In genomic region chr1:93821412-93822144, GRCh38 we compare ENCODE assay signal across 13 cellular contexts.
"Had no signal": no experiment of that assay in that cellular context is flagged by ENCODE, and none has a peak within 500 bp of the region (broad histone marks: within the 10 kb centered on the region; RNA-seq: fewer than 3 reads in every experiment).

No MANE protein-coding gene starts in this region.

- H3K9ac ChIP-seq: neural progenitor cell had no signal

- H3K4me3 Mint-ChIP-seq: activated B cell treated with CpG ODN at 0.5 μM for 24 hours; activated CD4-positive, alpha-beta T cell treated with anti-CD3 and anti-CD28 coated beads, Interleukin-2, amount 10 ng/mL, durations not matched to agents 7 days and 5 days; central memory CD8-positive, alpha-beta T cell; memory B cell; neural progenitor cell had no signal

- DNase-seq: activated B cell treated with CpG ODN at 0.5 μM for 24 hours; activated CD4-positive, alpha-beta T cell treated with anti-CD3 and anti-CD28 coated beads, Interleukin-2, amount 10 ng/mL, durations not matched to agents 7 days and 5 days; activated naive CD4-positive, alpha-beta T cell treated with anti-CD3 and anti-CD28 coated beads, Interleukin-2, amount 50 U/mL, for 16 hours; activated T-cell treated with anti-CD3 and anti-CD28 coated beads for 4 hours; adrenal gland; cortex of kidney; effector CD8-positive, alpha-beta T cell; erythroblast; hypothalamus; ovary had no signal

- H3K4me3 ChIP-seq: adrenal gland, neural progenitor cell, ovary had no signal

- H3K27ac Mint-ChIP-seq: activated B cell treated with CpG ODN at 0.5 μM for 24 hours; activated CD4-positive, alpha-beta T cell treated with anti-CD3 and anti-CD28 coated beads, Interleukin-2, amount 10 ng/mL, durations not matched to agents 7 days and 5 days; memory B cell; neural progenitor cell had no signal

- H3K36me3 Mint-ChIP-seq: memory B cell had no signal

- H3K4me2 ChIP-seq: neural progenitor cell had no signal

- H3K27me3 Mint-ChIP-seq: activated B cell treated with CpG ODN at 0.5 μM for 24 hours; activated CD4-positive, alpha-beta T cell treated with anti-CD3 and anti-CD28 coated beads, Interleukin-2, amount 10 ng/mL, durations not matched to agents 7 days and 5 days; central memory CD8-positive, alpha-beta T cell; memory B cell had no signal

- H3K27me3 ChIP-seq: adrenal gland, neural progenitor cell, ovary had no signal

- H3K9me3 Mint-ChIP-seq: activated B cell treated with CpG ODN at 0.5 μM for 24 hours; activated CD4-positive, alpha-beta T cell treated with anti-CD3 and anti-CD28 coated beads, Interleukin-2, amount 10 ng/mL, durations not matched to agents 7 days and 5 days; central memory CD8-positive, alpha-beta T cell; memory B cell; neural progenitor cell had no signal

- H3K36me3 ChIP-seq: adrenal gland, neural progenitor cell, ovary had no signal

- H3K9me3 ChIP-seq: adrenal gland, ovary had no signal

- H2AFZ ChIP-seq: neural progenitor cell had no signal

- H3K27ac ChIP-seq: neural progenitor cell, ovary had no signal
